ENCODE assay signal across 1 cellular context in the genomic region with DNA sequence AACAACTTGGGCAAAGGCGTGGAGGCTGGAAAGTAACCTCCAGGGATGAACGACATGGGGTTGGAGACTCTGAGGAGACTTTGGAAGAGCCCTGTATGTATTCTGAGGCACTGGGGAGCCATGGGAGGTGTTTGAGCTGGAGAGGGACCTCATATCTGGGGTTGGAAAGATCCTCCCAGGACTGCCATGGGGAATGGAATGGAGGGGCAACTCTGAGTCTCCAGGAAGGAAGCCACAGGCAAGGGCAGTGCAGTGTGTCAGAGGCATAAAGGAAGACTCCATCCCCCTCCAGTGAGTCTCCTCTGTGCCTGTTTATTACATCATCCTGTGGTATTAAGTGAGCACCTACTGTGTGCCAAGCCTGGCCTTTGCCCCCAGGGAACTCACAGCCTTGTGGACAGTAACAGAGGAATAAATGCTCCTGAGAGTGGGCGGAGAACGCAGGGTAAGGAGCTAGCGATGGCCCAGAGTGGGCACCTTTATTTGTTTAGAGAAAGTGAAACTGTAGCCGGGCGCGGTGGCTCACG.
TF ChIP-seq lines count a peak whose summit lies in the region.

No MANE protein-coding gene starts in this region.

TF ChIP-seq in GM23338, 12 proteins besides CTCF, POLR2A, EP300 and RAD21:
- TF ChIP-seq, protein P1, sequence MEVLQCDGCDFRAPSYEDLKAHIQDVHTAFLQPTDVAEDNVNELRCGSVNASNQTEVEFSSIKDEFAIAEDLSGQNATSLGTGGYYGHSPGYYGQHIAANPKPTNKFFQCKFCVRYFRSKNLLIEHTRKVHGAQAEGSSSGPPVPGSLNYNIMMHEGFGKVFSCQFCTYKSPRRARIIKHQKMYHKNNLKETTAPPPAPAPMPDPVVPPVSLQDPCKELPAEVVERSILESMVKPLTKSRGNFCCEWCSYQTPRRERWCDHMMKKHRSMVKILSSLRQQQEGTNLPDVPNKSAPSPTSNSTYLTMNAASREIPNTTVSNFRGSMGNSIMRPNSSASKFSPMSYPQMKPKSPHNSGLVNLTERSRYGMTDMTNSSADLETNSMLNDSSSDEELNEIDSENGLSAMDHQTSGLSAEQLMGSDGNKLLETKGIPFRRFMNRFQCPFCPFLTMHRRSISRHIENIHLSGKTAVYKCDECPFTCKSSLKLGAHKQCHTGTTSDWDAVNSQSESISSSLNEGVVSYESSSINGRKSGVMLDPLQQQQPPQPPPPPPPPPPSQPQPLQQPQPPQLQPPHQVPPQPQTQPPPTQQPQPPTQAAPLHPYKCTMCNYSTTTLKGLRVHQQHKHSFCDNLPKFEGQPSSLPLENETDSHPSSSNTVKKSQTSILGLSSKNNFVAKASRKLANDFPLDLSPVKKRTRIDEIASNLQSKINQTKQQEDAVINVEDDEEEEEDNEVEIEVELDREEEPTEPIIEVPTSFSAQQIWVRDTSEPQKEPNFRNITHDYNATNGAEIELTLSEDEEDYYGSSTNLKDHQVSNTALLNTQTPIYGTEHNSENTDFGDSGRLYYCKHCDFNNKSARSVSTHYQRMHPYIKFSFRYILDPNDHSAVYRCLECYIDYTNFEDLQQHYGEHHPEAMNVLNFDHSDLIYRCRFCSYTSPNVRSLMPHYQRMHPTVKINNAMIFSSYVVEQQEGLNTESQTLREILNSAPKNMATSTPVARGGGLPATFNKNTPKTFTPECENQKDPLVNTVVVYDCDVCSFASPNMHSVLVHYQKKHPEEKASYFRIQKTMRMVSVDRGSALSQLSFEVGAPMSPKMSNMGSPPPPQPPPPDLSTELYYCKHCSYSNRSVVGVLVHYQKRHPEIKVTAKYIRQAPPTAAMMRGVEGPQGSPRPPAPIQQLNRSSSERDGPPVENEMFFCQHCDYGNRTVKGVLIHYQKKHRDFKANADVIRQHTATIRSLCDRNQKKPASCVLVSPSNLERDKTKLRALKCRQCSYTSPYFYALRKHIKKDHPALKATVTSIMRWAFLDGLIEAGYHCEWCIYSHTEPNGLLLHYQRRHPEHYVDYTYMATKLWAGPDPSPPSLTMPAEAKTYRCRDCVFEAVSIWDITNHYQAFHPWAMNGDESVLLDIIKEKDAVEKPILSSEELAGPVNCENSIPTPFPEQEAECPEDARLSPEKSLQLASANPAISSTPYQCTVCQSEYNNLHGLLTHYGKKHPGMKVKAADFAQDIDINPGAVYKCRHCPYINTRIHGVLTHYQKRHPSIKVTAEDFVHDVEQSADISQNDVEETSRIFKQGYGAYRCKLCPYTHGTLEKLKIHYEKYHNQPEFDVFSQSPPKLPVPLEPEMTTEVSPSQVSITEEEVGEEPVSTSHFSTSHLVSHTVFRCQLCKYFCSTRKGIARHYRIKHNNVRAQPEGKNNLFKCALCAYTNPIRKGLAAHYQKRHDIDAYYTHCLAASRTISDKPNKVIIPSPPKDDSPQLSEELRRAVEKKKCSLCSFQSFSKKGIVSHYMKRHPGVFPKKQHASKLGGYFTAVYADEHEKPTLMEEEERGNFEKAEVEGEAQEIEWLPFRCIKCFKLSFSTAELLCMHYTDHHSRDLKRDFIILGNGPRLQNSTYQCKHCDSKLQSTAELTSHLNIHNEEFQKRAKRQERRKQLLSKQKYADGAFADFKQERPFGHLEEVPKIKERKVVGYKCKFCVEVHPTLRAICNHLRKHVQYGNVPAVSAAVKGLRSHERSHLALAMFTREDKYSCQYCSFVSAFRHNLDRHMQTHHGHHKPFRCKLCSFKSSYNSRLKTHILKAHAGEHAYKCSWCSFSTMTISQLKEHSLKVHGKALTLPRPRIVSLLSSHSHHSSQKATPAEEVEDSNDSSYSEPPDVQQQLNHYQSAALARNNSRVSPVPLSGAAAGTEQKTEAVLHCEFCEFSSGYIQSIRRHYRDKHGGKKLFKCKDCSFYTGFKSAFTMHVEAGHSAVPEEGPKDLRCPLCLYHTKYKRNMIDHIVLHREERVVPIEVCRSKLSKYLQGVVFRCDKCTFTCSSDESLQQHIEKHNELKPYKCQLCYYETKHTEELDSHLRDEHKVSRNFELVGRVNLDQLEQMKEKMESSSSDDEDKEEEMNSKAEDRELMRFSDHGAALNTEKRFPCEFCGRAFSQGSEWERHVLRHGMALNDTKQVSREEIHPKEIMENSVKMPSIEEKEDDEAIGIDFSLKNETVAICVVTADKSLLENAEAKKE (CRISPR knock-in tag; IDR thresholded peaks at IDR 0.05), result no peak
- TF ChIP-seq NANOG (IDR thresholded peaks at IDR 0.05; ENCODE audit: borderline replicate concordance) (no peak), ZNF331 (CRISPR knock-in tag; IDR thresholded peaks at IDR 0.05; ENCODE audit: low read depth) (no peak), ZNF114 (CRISPR knock-in tag; IDR thresholded peaks at IDR 0.05) (no peak), STAT1 (IDR thresholded peaks at IDR 0.05; ENCODE audit: unreplicated experiment) (no peak), EZH2 (IDR thresholded peaks at IDR 0.05; ENCODE audit: low read depth, unreplicated experiment) (no peak), JUNB (IDR thresholded peaks at IDR 0.05; ENCODE audit: unreplicated experiment) (no peak), POLR2AphosphoS5 (IDR thresholded peaks at IDR 0.05; ENCODE audit: low read depth) (no peak), CREB1 (CRISPR knock-in tag; IDR thresholded peaks at IDR 0.05; ENCODE audit: low read depth) (no peak), EZH2phosphoT487 (IDR thresholded peaks at IDR 0.05; ENCODE audit: unreplicated experiment) (no peak)
- TF ChIP-seq, protein P2, sequence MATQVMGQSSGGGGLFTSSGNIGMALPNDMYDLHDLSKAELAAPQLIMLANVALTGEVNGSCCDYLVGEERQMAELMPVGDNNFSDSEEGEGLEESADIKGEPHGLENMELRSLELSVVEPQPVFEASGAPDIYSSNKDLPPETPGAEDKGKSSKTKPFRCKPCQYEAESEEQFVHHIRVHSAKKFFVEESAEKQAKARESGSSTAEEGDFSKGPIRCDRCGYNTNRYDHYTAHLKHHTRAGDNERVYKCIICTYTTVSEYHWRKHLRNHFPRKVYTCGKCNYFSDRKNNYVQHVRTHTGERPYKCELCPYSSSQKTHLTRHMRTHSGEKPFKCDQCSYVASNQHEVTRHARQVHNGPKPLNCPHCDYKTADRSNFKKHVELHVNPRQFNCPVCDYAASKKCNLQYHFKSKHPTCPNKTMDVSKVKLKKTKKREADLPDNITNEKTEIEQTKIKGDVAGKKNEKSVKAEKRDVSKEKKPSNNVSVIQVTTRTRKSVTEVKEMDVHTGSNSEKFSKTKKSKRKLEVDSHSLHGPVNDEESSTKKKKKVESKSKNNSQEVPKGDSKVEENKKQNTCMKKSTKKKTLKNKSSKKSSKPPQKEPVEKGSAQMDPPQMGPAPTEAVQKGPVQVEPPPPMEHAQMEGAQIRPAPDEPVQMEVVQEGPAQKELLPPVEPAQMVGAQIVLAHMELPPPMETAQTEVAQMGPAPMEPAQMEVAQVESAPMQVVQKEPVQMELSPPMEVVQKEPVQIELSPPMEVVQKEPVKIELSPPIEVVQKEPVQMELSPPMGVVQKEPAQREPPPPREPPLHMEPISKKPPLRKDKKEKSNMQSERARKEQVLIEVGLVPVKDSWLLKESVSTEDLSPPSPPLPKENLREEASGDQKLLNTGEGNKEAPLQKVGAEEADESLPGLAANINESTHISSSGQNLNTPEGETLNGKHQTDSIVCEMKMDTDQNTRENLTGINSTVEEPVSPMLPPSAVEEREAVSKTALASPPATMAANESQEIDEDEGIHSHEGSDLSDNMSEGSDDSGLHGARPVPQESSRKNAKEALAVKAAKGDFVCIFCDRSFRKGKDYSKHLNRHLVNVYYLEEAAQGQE (IDR thresholded peaks at IDR 0.05; ENCODE audit: unreplicated experiment), result no peak
- TF ChIP-seq, protein P3, sequence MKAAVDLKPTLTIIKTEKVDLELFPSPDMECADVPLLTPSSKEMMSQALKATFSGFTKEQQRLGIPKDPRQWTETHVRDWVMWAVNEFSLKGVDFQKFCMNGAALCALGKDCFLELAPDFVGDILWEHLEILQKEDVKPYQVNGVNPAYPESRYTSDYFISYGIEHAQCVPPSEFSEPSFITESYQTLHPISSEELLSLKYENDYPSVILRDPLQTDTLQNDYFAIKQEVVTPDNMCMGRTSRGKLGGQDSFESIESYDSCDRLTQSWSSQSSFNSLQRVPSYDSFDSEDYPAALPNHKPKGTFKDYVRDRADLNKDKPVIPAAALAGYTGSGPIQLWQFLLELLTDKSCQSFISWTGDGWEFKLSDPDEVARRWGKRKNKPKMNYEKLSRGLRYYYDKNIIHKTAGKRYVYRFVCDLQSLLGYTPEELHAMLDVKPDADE (IDR thresholded peaks at IDR 0.05), result no peak
